In the genomic region with DNA sequence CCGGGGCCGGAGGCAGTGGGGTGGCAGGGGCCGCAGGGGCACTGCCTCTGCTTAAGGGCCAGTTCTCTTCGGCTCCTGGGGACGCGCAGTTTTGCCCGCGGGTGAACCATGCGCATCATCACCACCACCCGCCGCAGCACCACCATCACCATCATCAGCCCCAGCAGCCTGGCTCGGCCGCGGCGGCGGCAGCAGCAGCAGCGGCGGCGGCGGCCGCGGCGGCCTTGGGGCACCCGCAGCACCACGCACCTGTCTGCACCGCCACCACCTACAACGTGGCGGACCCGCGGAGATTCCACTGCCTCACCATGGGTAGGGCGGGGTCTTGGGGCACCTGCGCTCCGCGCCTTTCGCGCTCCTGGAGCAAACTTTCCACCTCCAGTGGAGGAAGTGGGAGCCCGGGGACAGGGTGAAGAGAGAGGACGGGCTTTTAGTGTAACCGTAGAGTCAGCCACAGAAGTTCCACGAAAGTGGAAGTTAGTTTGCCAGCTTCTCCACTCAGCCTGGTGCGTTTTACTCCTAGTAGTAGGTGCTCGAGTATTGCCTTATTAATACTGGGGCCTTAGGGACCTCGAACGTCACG, we compare ENCODE assay signal across 9 cellular contexts. TPM values are rescaled to one million over a fixed set of nuclear protein-coding genes. Genes with fewer than 3 reads are reported as not detected.
DNase-seq lines count a peak whose midpoint lies in the region; ATAC-seq and TF ChIP-seq lines count a peak whose summit lies in the region.
"Had no signal": no experiment of that assay in that cellular context is flagged by ENCODE, and none has a peak within 500 bp of the region (broad histone marks: within the 10 kb centered on the region; RNA-seq: fewer than 3 reads in every experiment).

No MANE protein-coding gene starts in this region.

- CTCF ChIA-PET in CD8-positive, alpha-beta T cell (lab: Charles Lee), result no interaction called here

- peak; percentile 64 for ATAC-seq in CD8-positive, alpha-beta T cell
- ATAC-seq in HG03354 (IDR thresholded peaks at IDR 0.05; ENCODE audit: poor library complexity, severe bottlenecking, unreplicated experiment), result no peak

- peak overlapping the region; percentile 54; the same call in 1 of the 2 replicates for H3K4me2 ChIP-seq in MM.1S (ENCODE audit: low read depth, low read length)

- DNase-seq in CD8-positive, alpha-beta T cell, result peak in 1 of 7 experiments; percentile 35
- DNase-seq in MM.1S, result no peak
- no peak for DNase-seq in dorsolateral prefrontal cortex
- DNase-seq in SW480 (ENCODE audit: low spot score), result no peak
- no peak for DNase-seq in stimulated activated CD4-positive, alpha-beta T cell treated with anti-CD3 and anti-CD28 coated beads, Interleukin-2, amount 100 ng/mL, for 48 hours
- no peak for DNase-seq in COR-L47 (lab: John Stamatoyannopoulos, UW)

- no peaks in the 10 kb centered on the region for H3F3A ChIP-seq in MM.1S (ENCODE audit: insufficient read depth, low read length)

- no peak overlapping the region for H3K27ac ChIP-seq in CD8-positive, alpha-beta T cell (ENCODE audit: low read depth, low read length)
- H3K27ac ChIP-seq in MM.1S (ENCODE audit: low read length) (no peak overlapping the region), dorsolateral prefrontal cortex (peak overlapping the region in 2 of 59 donors; percentile 1 to 29)

- no peak overlapping the region for H3K27ac Mint-ChIP-seq in CD8-positive, alpha-beta T cell

- POLR2A ChIA-PET in CD8-positive, alpha-beta T cell (lab: Charles Lee), result no interaction called here

- no peaks in the 10 kb centered on the region for H3K36me3 ChIP-seq in CD8-positive, alpha-beta T cell (ENCODE audit: insufficient read depth, low read length)
- H3K36me3 ChIP-seq in MM.1S (replicated peaks; ENCODE audit: insufficient read depth, low read length), result no peaks in the 10 kb centered on the region
- no peaks in the 10 kb centered on the region for H3K36me3 ChIP-seq in neuron (ENCODE audit: insufficient read depth, low read length)

- H3K9ac ChIP-seq in MM.1S (ENCODE audit: low read length), result no peak overlapping the region

- H3K4me1 ChIP-seq in CD8-positive, alpha-beta T cell (ENCODE audit: insufficient read depth, low read length), result peaks cover 32% of the 10 kb centered on the region
- H3K4me1 ChIP-seq in MM.1S (ENCODE audit: low read length), result no peaks in the 10 kb centered on the region
- peaks cover 45% of the 10 kb centered on the region for H3K4me1 ChIP-seq in neuron (ENCODE audit: insufficient read depth, low read length)

- H3K36me3 Mint-ChIP-seq in CD8-positive, alpha-beta T cell, result no peaks in the 10 kb centered on the region

- H3K4me3 ChIP-seq in CD8-positive, alpha-beta T cell (ENCODE audit: low read depth, low read length), result peak overlapping the region; percentile 40
- H3K4me3 ChIP-seq in MM.1S (ENCODE audit: low read length) (0 out of 2 replicates have a peak overlapping the region, but pooled peaks have one; percentile 8), dorsolateral prefrontal cortex (peak overlapping the region; percentile 4 to 72 (median 50)), neuron (ENCODE audit: low read length) (no peak overlapping the region)

- no peaks in the 10 kb centered on the region for H3K79me2 ChIP-seq in MM.1S (ENCODE audit: low read length)

- intact Hi-C loops in CD8-positive, alpha-beta T cell (cut with DNase I, micrococcal nuclease), result no loop called here
- intact Hi-C loops in dorsolateral prefrontal cortex (cut with DNase I), result no loop called here

- no peaks in the 10 kb centered on the region for H3K9me3 ChIP-seq in CD8-positive, alpha-beta T cell (ENCODE audit: low read length)
- no peaks in the 10 kb centered on the region for H3K9me3 ChIP-seq in MM.1S (replicated peaks; ENCODE audit: insufficient read depth, low read length)
- H3K9me3 ChIP-seq in neuron (ENCODE audit: low read length), result no peaks in the 10 kb centered on the region

- H3K9me2 ChIP-seq in MM.1S (replicated peaks; ENCODE audit: insufficient read depth, low read length), result no peaks in the 10 kb centered on the region

- peaks cover 44% of the 10 kb centered on the region for H3K27me3 ChIP-seq in CD8-positive, alpha-beta T cell (ENCODE audit: insufficient read depth, low read length)
- H3K27me3 ChIP-seq in MM.1S (replicated peaks; ENCODE audit: insufficient read depth, low read length), result peaks cover 55% of the 10 kb centered on the region
- peaks cover 4 to 100% (median 89%) of the 10 kb centered on the region in 45 donors for H3K27me3 ChIP-seq in dorsolateral prefrontal cortex
- peaks cover 94% of the 10 kb centered on the region for H3K27me3 ChIP-seq in neuron (ENCODE audit: insufficient read depth, low read length)

- no peaks in the 10 kb centered on the region for H4K20me1 ChIP-seq in MM.1S (ENCODE audit: insufficient read depth, low read length)

- H3K4me3 Mint-ChIP-seq in CD8-positive, alpha-beta T cell, result peak overlapping the region; percentile 70

- peaks cover 82% of the 10 kb centered on the region for H3K27me3 Mint-ChIP-seq in CD8-positive, alpha-beta T cell (ENCODE audit: low read depth)

- no peak for TF ChIP-seq CTCF in CD8-positive, alpha-beta T cell (IDR thresholded peaks at IDR 0.05)
- TF ChIP-seq CTCF in MM.1S (IDR thresholded peaks at IDR 0.05; ENCODE audit: low read length) (no peak), dorsolateral prefrontal cortex (IDR thresholded peaks at IDR 0.05 in 54 of 56, conservative IDR thresholded peaks at IDR 0.05 in 2 of 56; ENCODE audit: low read depth in 1 of 56, partially characterized antibody in 56 of 56) (no peak)

- no peaks in the 10 kb centered on the region for H3K9me3 Mint-ChIP-seq in CD8-positive, alpha-beta T cell

- peaks cover 44% of the 10 kb centered on the region for H3K4me1 Mint-ChIP-seq in CD8-positive, alpha-beta T cell (ENCODE audit: low read depth)

- H2AFZ ChIP-seq in MM.1S (ENCODE audit: low read length) (no peak overlapping the region), neuron (ENCODE audit: low read depth, low read length) (peak overlapping the region; percentile 3)

RNA-seq across cellular contexts. Expression of a gene that starts 0.7 kb away (rescaled TPM):
- not detected for total RNA-seq in CD8-positive, alpha-beta T cell
- 1 to 10 TPM in 37 of 120 experiments, under 1 TPM in 52, not detected in 31; 0.22 to 3.0 (median 0.85) TPM for total RNA-seq in dorsolateral prefrontal cortex
- total RNA-seq: kidney epithelial cell had no signal

RNA-seq across cellular contexts. Expression of a gene that starts 36.3 kb away (rescaled TPM):
- 10 to 100 TPM; 67.3 to 69.3 TPM for total RNA-seq in CD8-positive, alpha-beta T cell
- 10 to 100 TPM; 10.0 to 28.8 (median 19.4) TPM for total RNA-seq in dorsolateral prefrontal cortex
